ENCODE assay signal across 8 cellular contexts in genomic region chr1:113811353-113811887, GRCh38.
DNase-seq lines count a peak whose midpoint lies in the region; ATAC-seq and TF ChIP-seq lines count a peak whose summit lies in the region.

No MANE protein-coding gene starts in this region.

- peak overlapping the region; percentile 92 to 98 (median 95) for H3K9ac ChIP-seq in BLaER1 treated with 17β-estradiol and CSF1 and Interleukin-3, amounts not matched to agents 10 nM and 100 nM
- H3K9ac ChIP-seq in HUES48 (ENCODE audit: low read depth, low read length) (peak overlapping the region; percentile 75), endocrine pancreas (ENCODE audit: control insufficient read depth, insufficient read depth, low read length) (peak overlapping the region; percentile 99)

- ATAC-seq in GM19023 (IDR thresholded peaks at IDR 0.05; ENCODE audit: unreplicated experiment): peak; percentile 29

- H3K4me1 ChIP-seq in BLaER1 treated with 17β-estradiol and CSF1 and Interleukin-3, amounts not matched to agents 10 nM and 100 nM: peaks cover 17 to 27% (median 22%) of the 10 kb centered on the region in 10 experiments
- H3K4me1 ChIP-seq in HUES48 (ENCODE audit: control insufficient read depth, insufficient read depth, low read length) (0 out of 2 replicates have a peak, but pooled peaks cover 6% of the 10 kb centered on the region), endocrine pancreas (ENCODE audit: control insufficient read depth, insufficient read depth, low read length) (no peaks in the 10 kb centered on the region)

- H3K36me3 ChIP-seq in BLaER1 treated with 17β-estradiol and CSF1 and Interleukin-3, amounts not matched to agents 10 nM and 100 nM: peaks cover 0 to 37% (median 28%) of the 10 kb centered on the region in 11 experiments; a peak in 17 of 22 replicates
- no peaks in the 10 kb centered on the region for H3K36me3 ChIP-seq in HUES48 (ENCODE audit: control insufficient read depth, insufficient read depth, low read length)
- H3K36me3 ChIP-seq in WERI-Rb-1: no peaks in the 10 kb centered on the region; the same call in none of the 2 replicates
- no peaks in the 10 kb centered on the region for H3K36me3 ChIP-seq in endocrine pancreas (ENCODE audit: control insufficient read depth, insufficient read depth, low read length)

- H4K20me1 ChIP-seq in BLaER1 treated with 17β-estradiol and CSF1 and Interleukin-3, amounts not matched to agents 10 nM and 100 nM: peaks cover 0 to 50% (median 29%) of the 10 kb centered on the region in 11 experiments; a peak in 14 of 22 replicates

- DNase-seq in WERI-Rb-1 (peak; percentile 59), midbrain (lab: John Stamatoyannopoulos, UW) (peak; percentile 72), substantia nigra (lab: John Stamatoyannopoulos, UW) (peak in 23 of 49 donors; percentile 15 to 77 (median 58))
- no peak for DNase-seq in activated CD8-positive, alpha-beta memory T cell treated with anti-CD3 and anti-CD28 coated beads, Interleukin-2, amount 50 U/mL, for 4 hours

- H3K9me3 ChIP-seq in BLaER1 treated with 17β-estradiol and CSF1 and Interleukin-3, amounts not matched to agents 10 nM and 100 nM (replicated peaks in 1 of 11): peaks cover 0 to 29% (median 23%) of the 10 kb centered on the region in 11 experiments; a peak in 17 of 22 replicates
- H3K9me3 ChIP-seq in HUES48 (ENCODE audit: control insufficient read depth, insufficient read depth, low read length) (no peaks in the 10 kb centered on the region), WERI-Rb-1 (ENCODE audit: severe bottlenecking) (no peaks in the 10 kb centered on the region), endocrine pancreas (ENCODE audit: control insufficient read depth, low read length) (no peaks in the 10 kb centered on the region)

- H3K27me3 ChIP-seq in BLaER1 treated with 17β-estradiol and CSF1 and Interleukin-3, amounts not matched to agents 10 nM and 100 nM: no peaks in the 10 kb centered on the region
- H3K27me3 ChIP-seq in HUES48 (ENCODE audit: control insufficient read depth, insufficient read depth, low read length): no peaks in the 10 kb centered on the region
- no peaks in the 10 kb centered on the region for H3K27me3 ChIP-seq in WERI-Rb-1 (ENCODE audit: insufficient read depth, low read depth, severe bottlenecking)
- H3K27me3 ChIP-seq in endocrine pancreas (ENCODE audit: control insufficient read depth, insufficient read depth, low read length): no peaks in the 10 kb centered on the region

- peak overlapping the region; percentile 86 to 99 (median 94) for H3K4me3 ChIP-seq in BLaER1 treated with 17β-estradiol and CSF1 and Interleukin-3, amounts not matched to agents 10 nM and 100 nM
- H3K4me3 ChIP-seq in HUES48 (ENCODE audit: low read depth, low read length) (peak overlapping the region; percentile 97), WERI-Rb-1 (ENCODE audit: low read depth, low read length) (peak overlapping the region; percentile 62), endocrine pancreas (ENCODE audit: control insufficient read depth, insufficient read depth, low read length) (peak overlapping the region; percentile 93)

- no peak for TF ChIP-seq CTCF in WERI-Rb-1 (IDR thresholded peaks at IDR 0.05; ENCODE audit: low read depth, low read length)

- H3K27ac ChIP-seq in BLaER1 treated with 17β-estradiol and CSF1 and Interleukin-3, amounts not matched to agents 10 nM and 100 nM: peak overlapping the region; percentile 90 to 97 (median 93)
- H3K27ac ChIP-seq in HUES48 (ENCODE audit: low read depth, low read length): peak overlapping the region; percentile 94
- H3K27ac ChIP-seq in WERI-Rb-1: peak overlapping the region; percentile 68
- H3K27ac ChIP-seq in substantia nigra (ENCODE audit: low read depth, low read length, poor library complexity, severe bottlenecking): peak overlapping the region; percentile 82

- H3K4me2 ChIP-seq in BLaER1 treated with 17β-estradiol and CSF1 and Interleukin-3, amounts not matched to agents 10 nM and 100 nM: peak overlapping the region; percentile 78 to 96 (median 88)
